In the genomic region with DNA sequence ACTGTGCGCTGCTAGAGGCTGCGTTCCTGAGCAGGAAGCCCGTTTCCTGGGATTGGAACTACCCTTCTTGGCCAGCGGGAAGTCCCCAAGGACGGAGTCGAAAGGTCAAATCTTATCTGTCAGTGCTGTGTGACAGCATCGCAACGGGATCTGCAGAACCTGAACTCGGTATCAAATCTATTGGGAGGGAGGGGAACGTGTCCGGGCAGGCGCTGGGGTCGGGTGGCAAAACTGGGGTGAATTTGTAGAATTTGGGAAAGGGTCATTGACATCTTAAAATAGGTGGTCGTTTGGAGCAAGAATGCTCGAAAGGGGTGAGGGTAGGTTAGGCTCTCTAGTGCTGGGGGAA, we compare ENCODE assay signal across 8 cellular contexts. TPM values are rescaled to one million over a fixed set of nuclear protein-coding genes. Genes with fewer than 3 reads are reported as not detected.
DNase-seq lines count a peak whose midpoint lies in the region; ATAC-seq, FAIRE-seq and TF ChIP-seq lines count a peak whose summit lies in the region.

No MANE protein-coding gene starts in this region.

- H3K36me3 ChIP-seq in right atrium auricular region = no peaks in the 10 kb centered on the region
- H3K36me3 ChIP-seq in K562 (ENCODE audit: control insufficient read depth, insufficient read depth, low read length) = peaks cover 9% of the 10 kb centered on the region; the same call in 1 of the 3 replicates
- H3K36me3 ChIP-seq in mesodermal cell (ENCODE audit: control insufficient read depth, insufficient read depth, low read length) = peaks cover 15% of the 10 kb centered on the region

- CTCF ChIA-PET in K562 (lab: Yijun Ruan, JAX; ENCODE audit: low intra/inter-chr PET ratio) = no interaction called here

- peaks cover 39% of the 10 kb centered on the region for H3K79me2 ChIP-seq in K562 (ENCODE audit: control insufficient read depth, insufficient read depth, low read length)

- in situ Hi-C loops in K562 (cut with MboI) = no loop called here

- no peak for FAIRE-seq in K562 (lab: Jason Lieb, UNC)

- H3K4me1 ChIP-seq in right atrium auricular region = peaks cover 0 to 33% of the 10 kb centered on the region in 2 donors
- H3K4me1 ChIP-seq in K562 (replicated peaks in 1 of 2; ENCODE audit: control insufficient read depth in 2 of 2, insufficient read depth in 2 of 2, low read length in 2 of 2) = peaks cover 0 to 15% of the 10 kb centered on the region in 2 experiments; a peak in 4 of 5 replicates
- peaks cover 15% of the 10 kb centered on the region for H3K4me1 ChIP-seq in mesodermal cell (ENCODE audit: control insufficient read depth, insufficient read depth, low read length, poor library complexity, severe bottlenecking)

- H3K4me3 ChIP-seq in right atrium auricular region (peak overlapping the region; percentile 78 to 91), K562 (peak overlapping the region; percentile 77), mesodermal cell (ENCODE audit: extremely low read depth, insufficient read depth, low read length, poor library complexity, severe bottlenecking) (peak overlapping the region; percentile 79)

- no peak for TF ChIP-seq RAD21 in K562 (CRISPR knock-in tag; conservative IDR thresholded peaks at IDR 0.05 in 1 of 2, IDR thresholded peaks at IDR 0.05 in 1 of 2)

- no peaks in the 10 kb centered on the region for H3K27me3 ChIP-seq in right atrium auricular region
- H3K27me3 ChIP-seq in K562 (ENCODE audit: control insufficient read depth in 2 of 2, insufficient read depth in 2 of 2, low read length in 2 of 2) = peaks cover 3 to 11% of the 10 kb centered on the region in 2 experiments; a peak in 2 of 5 replicates

- DNase-seq in right atrium auricular region (ENCODE audit: low spot score) = no peak
- no peak for DNase-seq in cardiac septum (ENCODE audit: low spot score)
- DNase-seq in K562 (ENCODE audit: extremely low read depth in 1 of 4, low spot score in 3 of 4) = peak in 1 of 4 experiments; percentile 20
- DNase-seq in NCI-H2107 treated with DMSO at 0.1 percent for 48 hours (lab: John Stamatoyannopoulos, UW; ENCODE audit: unreplicated experiment) = no peak
- no peak for DNase-seq in KG1 (lab: John Stamatoyannopoulos, UW)
- DNase-seq in GDM1 (lab: John Stamatoyannopoulos, UW) = no peak

- 3% methylated on average over 15 of the region's 15 CpGs for WGBS in K562 (ENCODE audit: insufficient coverage, low coverage, missing lambda C conversion rate)
- 5 to 11% methylated on average over 11 to 15 of the region's 15 CpGs for WGBS in mesodermal cell (ENCODE audit: insufficient coverage in 2 of 2), 2 experiments

- H4K20me1 ChIP-seq in K562 (replicated peaks; ENCODE audit: control insufficient read depth, insufficient read depth, low read length) = no peaks in the 10 kb centered on the region

- ATAC-seq in K562 (no peak), HG03378 (IDR thresholded peaks at IDR 0.05; ENCODE audit: unreplicated experiment) (no peak)

- no peaks in the 10 kb centered on the region for H3K9me1 ChIP-seq in K562 (ENCODE audit: control insufficient read depth, insufficient read depth, low read length)

- intact Hi-C loops in cardiac septum (cut with DNase I) (no loop called here), K562 (cut with micrococcal nuclease) (loop anchor here (10.0 kb wide), 1 partner anchor 418 kb away; the partner anchor contains the start of gene TSEN15)

- H3K4me2 ChIP-seq in K562 (ENCODE audit: insufficient read depth, low read length) = peak overlapping the region; percentile 90

- H3K9me3 ChIP-seq in right atrium auricular region = no peaks in the 10 kb centered on the region
- no peaks in the 10 kb centered on the region for H3K9me3 ChIP-seq in K562 (replicated peaks; ENCODE audit: control insufficient read depth, insufficient read depth, low read depth, low read length)
- H3K9me3 ChIP-seq in mesodermal cell (ENCODE audit: control insufficient read depth, low read length) = no peaks in the 10 kb centered on the region

- no peak for TF ChIP-seq EP300 in K562 (IDR thresholded peaks at IDR 0.05; ENCODE audit: low read length)

- POLR2A ChIA-PET in K562 (lab: Yijun Ruan, JAX) = interaction anchor here (1.1 to 1.5 kb wide), 2 partner anchors 9 to 12 kb away, joined by 3 to 5 read pairs; no protein-coding TSS in a partner anchor

- H3K27ac ChIP-seq in right atrium auricular region (peak overlapping the region; percentile 94 to 97), K562 (ENCODE audit: extremely low read depth, low read depth, low read length) (no peak overlapping the region), mesodermal cell (ENCODE audit: low read depth, low read length, severe bottlenecking) (no peak overlapping the region)

- no peak for TF ChIP-seq POLR2A in K562 (conservative IDR thresholded peaks at IDR 0.05)

- BruUV-seq in K562 (replicated peaks; lab: Mats Ljungman, UMichigan) = no TSS peak

- no peak for TF ChIP-seq CTCF in right atrium auricular region (IDR thresholded peaks at IDR 0.05)
- no peak for TF ChIP-seq CTCF in K562 (IDR thresholded peaks at IDR 0.05 in 2 of 3, conservative IDR thresholded peaks at IDR 0.05 in 1 of 3; ENCODE audit: insufficient read depth in 2 of 3, low read depth in 1 of 3, low read length in 3 of 3)

- peak overlapping the region; percentile 90 for H2AFZ ChIP-seq in K562 (ENCODE audit: low read depth, low read length)

- H3K9ac ChIP-seq in K562 (ENCODE audit: insufficient read depth in 1 of 2, low read depth in 2 of 2, low read length in 2 of 2) = peak overlapping the region in 1 of 2 experiments; percentile 64; a peak in 1 of 4 replicates

RNA-seq across cellular contexts. Expression of gene ARPC5, which starts 0.7 kb away (rescaled TPM):
- total RNA-seq in right atrium auricular region = 10 to 100 TPM; 39.2 to 47.0 TPM
- total RNA-seq in cardiac septum = 49.8 TPM
- 9.9 and 28.2 TPM in 2 replicates for total RNA-seq in K562 (2011; cell fraction: chromatin; rRNA removed; ENCODE audit: low replicate concordance)
- total RNA-seq in K562 (2011; cell fraction: nucleolus; rRNA removed) = 8.5 and 9.1 TPM in 2 replicates
- total RNA-seq in K562 (2011; cell fraction: nucleoplasm; rRNA removed) = 22.7 and 45.6 TPM in 2 replicates
- 91.6 and 175 TPM in 2 replicates for total RNA-seq in K562 (2014; rRNA removed)
- total RNA-seq in K562 (2014; rRNA removed; fragmentation: Illumina TruSeq; extraction: Trizol) = 91.6 and 104 TPM in 2 replicates
- total RNA-seq in K562 (2015; rRNA removed; fragmentation: Illumina TruSeq; extraction: Trizol) = 109 and 133 TPM in 2 replicates
- total RNA-seq in K562 (2021) = 88.1 and 91.7 TPM in 2 replicates
- 112 and 150 TPM in 2 replicates for polyA plus RNA-seq in K562 (2011; rRNA removed)
- 24.6 and 48.8 TPM in 2 replicates for polyA plus RNA-seq in K562 (2011; cell fraction: cytosol; rRNA removed)
- 21.2 and 33.4 TPM in 2 replicates for polyA plus RNA-seq in K562 (2011; cell fraction: nucleus; rRNA removed)
- 180 and 182 TPM in 2 replicates for polyA plus RNA-seq in K562 (2012)
- 95.1 and 98.0 TPM in 2 replicates for polyA plus RNA-seq in K562 (2014; fragmentation: Illumina TruSeq; extraction: Trizol)
- 10 to 100 TPM; 71.8 to 83.9 TPM for polyA plus RNA-seq in K562 (2014; fragmentation: Nextera tagmentation; extraction: Ambion mirVana)
- polyA plus RNA-seq in K562 (2014; rRNA removed) = 74.0 and 79.0 TPM in 2 replicates
- 54.9 and 62.4 TPM in 2 replicates for polyA minus RNA-seq in K562 (2011; rRNA and poly(A)+ RNA removed)
- polyA minus RNA-seq in K562 (2011; cell fraction: cytosol; rRNA and poly(A)+ RNA removed) = 38.1 and 43.6 TPM in 2 replicates
- polyA minus RNA-seq in K562 (2011; cell fraction: nucleus; rRNA and poly(A)+ RNA removed) = 17.1 and 33.5 TPM in 2 replicates
- 169 TPM for polyA plus RNA-seq in mesodermal cell (2013, experiment 1 of 2)
- 166 TPM for polyA plus RNA-seq in mesodermal cell (2013, experiment 2 of 2)

RNA-seq across cellular contexts. Expression of gene APOBEC4, which starts 16.8 kb away (rescaled TPM):
- total RNA-seq in right atrium auricular region (not detected), cardiac septum (not detected), K562 (2014; rRNA removed) (not detected in 2 replicates), K562 (2014; rRNA removed; fragmentation: Illumina TruSeq; extraction: Trizol) (not detected in 2 replicates), K562 (2015; rRNA removed; fragmentation: Illumina TruSeq; extraction: Trizol) (not detected in 2 replicates), K562 (2021) (not detected in 2 replicates)
- total RNA-seq in K562 (2011; cell fraction: chromatin; rRNA removed; ENCODE audit: low replicate concordance) = not detected in 2 replicates
- not detected in 2 replicates for total RNA-seq in K562 (2011; cell fraction: nucleolus; rRNA removed)
- not detected in 2 replicates for total RNA-seq in K562 (2011; cell fraction: nucleoplasm; rRNA removed)
- polyA plus RNA-seq in K562 (2011; rRNA removed) (not detected in 2 replicates), K562 (2014; fragmentation: Illumina TruSeq; extraction: Trizol) (not detected in 2 replicates), K562 (2014; fragmentation: Nextera tagmentation; extraction: Ambion mirVana) (not detected), K562 (2014; rRNA removed) (not detected in 2 replicates)
- not detected in 2 replicates for polyA plus RNA-seq in K562 (2011; cell fraction: cytosol; rRNA removed)
- polyA plus RNA-seq in K562 (2011; cell fraction: nucleus; rRNA removed) = not detected in 2 replicates
- polyA plus RNA-seq in K562 (2012) = not detected in 2 replicates
- not detected in 2 replicates for polyA minus RNA-seq in K562 (2011; rRNA and poly(A)+ RNA removed)
- polyA minus RNA-seq in K562 (2011; cell fraction: cytosol; rRNA and poly(A)+ RNA removed) = not detected in 2 replicates
- not detected in 2 replicates for polyA minus RNA-seq in K562 (2011; cell fraction: nucleus; rRNA and poly(A)+ RNA removed)
- polyA plus RNA-seq in mesodermal cell (2013, experiment 1 of 2) = not detected
- not detected for polyA plus RNA-seq in mesodermal cell (2013, experiment 2 of 2)

RNA-seq across cellular contexts. Expression of gene NCF2, which starts 46.0 kb away (rescaled TPM):
- total RNA-seq in right atrium auricular region (10 to 100 TPM in 1 of 2 donors, 1 to 10 TPM in 1; 3.2 to 10.7 TPM), cardiac septum (4.5 TPM), K562 (2014; rRNA removed) (0.18 TPM in 1 of 2 replicates, not detected in the other), K562 (2014; rRNA removed; fragmentation: Illumina TruSeq; extraction: Trizol) (0.07 and 0.19 TPM in 2 replicates), K562 (2015; rRNA removed; fragmentation: Illumina TruSeq; extraction: Trizol) (0.49 and 0.54 TPM in 2 replicates), K562 (2021) (0.38 and 0.42 TPM in 2 replicates)
- 0.16 TPM in 1 of 2 replicates, not detected in the other for total RNA-seq in K562 (2011; cell fraction: chromatin; rRNA removed; ENCODE audit: low replicate concordance)
- total RNA-seq in K562 (2011; cell fraction: nucleolus; rRNA removed) = not detected in 2 replicates
- not detected in 2 replicates for total RNA-seq in K562 (2011; cell fraction: nucleoplasm; rRNA removed)
- polyA plus RNA-seq in K562 (2011; rRNA removed) (0.26 TPM in 1 of 2 replicates, not detected in the other), K562 (2014; fragmentation: Illumina TruSeq; extraction: Trizol) (0.07 TPM in 1 of 2 replicates, not detected in the other), K562 (2014; fragmentation: Nextera tagmentation; extraction: Ambion mirVana) (under 1 TPM in 1 of 2 experiments, not detected in 1; 0.10 TPM), K562 (2014; rRNA removed) (0.15 TPM in 1 of 2 replicates, not detected in the other)
- polyA plus RNA-seq in K562 (2011; cell fraction: cytosol; rRNA removed) = 0.12 TPM in 1 of 2 replicates, not detected in the other
- not detected in 2 replicates for polyA plus RNA-seq in K562 (2011; cell fraction: nucleus; rRNA removed)
- 0.17 and 0.42 TPM in 2 replicates for polyA plus RNA-seq in K562 (2012)
- polyA minus RNA-seq in K562 (2011; rRNA and poly(A)+ RNA removed) = not detected in 2 replicates
- polyA minus RNA-seq in K562 (2011; cell fraction: cytosol; rRNA and poly(A)+ RNA removed) = not detected in 2 replicates
- polyA minus RNA-seq in K562 (2011; cell fraction: nucleus; rRNA and poly(A)+ RNA removed) = not detected in 2 replicates
- not detected for polyA plus RNA-seq in mesodermal cell (2013, experiment 1 of 2)
- not detected for polyA plus RNA-seq in mesodermal cell (2013, experiment 2 of 2)

Comparison
In these comparisons a context has a peak if more than half of its experiments do, and no peak if none do; other contexts are left out.
1. H3K27ac ChIP-seq: peak in right atrium auricular region (2 of 2); none in K562 (single experiment) and mesodermal cell (single experiment).
2. Peak in every context shown above with its lines, with median percentiles within 50 percentile points of each other: H3K4me3 ChIP-seq.